ENCODE assay signal across 8 cellular contexts in the genomic region with DNA sequence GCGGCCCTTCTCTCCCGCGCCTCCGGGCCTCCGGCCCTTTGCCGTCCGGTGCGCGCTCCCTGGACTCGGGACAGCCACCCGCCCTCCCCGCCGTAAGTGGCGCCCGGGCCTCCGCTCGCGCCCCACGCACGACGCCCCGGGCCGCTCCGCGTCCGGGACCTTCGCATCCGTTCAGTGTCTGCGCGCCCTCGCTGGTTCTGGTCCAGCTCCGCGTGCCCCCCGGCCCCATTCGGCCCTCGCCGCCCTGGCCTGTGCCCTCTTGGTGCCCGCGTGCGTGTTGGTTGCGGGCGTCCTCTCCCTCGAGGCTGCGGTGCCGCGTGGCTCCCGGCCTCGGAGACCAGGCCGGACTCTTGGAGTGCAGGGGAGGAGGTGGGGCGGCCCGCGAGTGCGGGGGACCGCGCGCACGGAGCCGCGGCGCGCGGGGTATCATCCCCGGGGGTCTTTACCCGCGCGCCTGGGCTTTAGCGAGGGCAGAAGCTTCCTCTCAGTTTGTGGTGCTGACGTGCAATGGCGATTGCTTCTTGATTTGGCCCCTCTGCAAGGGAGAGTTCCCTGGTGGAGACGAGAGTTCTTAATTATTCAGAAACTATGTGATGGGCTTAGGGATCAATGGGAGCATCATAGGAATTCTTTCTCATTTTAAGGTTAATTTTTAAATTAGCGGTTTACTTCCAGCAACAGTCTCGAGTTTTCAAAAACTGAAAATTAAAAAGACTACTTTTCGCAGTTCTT. TPM values are rescaled to one million over a fixed set of nuclear protein-coding genes. Genes with fewer than 3 reads are reported as not detected.
DNase-seq lines count a peak whose midpoint lies in the region; ATAC-seq and TF ChIP-seq lines count a peak whose summit lies in the region.

No MANE protein-coding gene starts in this region.

- no peaks in the 10 kb centered on the region for H3K27me3 ChIP-seq in thoracic aorta (replicated peaks; ENCODE audit: insufficient read depth)

- H3K4me3 ChIP-seq in thoracic aorta, result peak overlapping the region; percentile 91

- no peak for TF ChIP-seq CTCF in brain (conservative IDR thresholded peaks at IDR 0.05)
- TF ChIP-seq CTCF in thoracic aorta (IDR thresholded peaks at IDR 0.05), result no peak

- H3K4me1 Mint-ChIP-seq in brain, result peaks cover 21% of the 10 kb centered on the region

- no peaks in the 10 kb centered on the region for H3K9me3 ChIP-seq in thoracic aorta

- peak overlapping the region in 4 of 5 experiments; percentile 92 to 98 (median 94) for H3K4me3 Mint-ChIP-seq in brain

- peaks cover 18 to 40% of the 10 kb centered on the region in 2 donors for H3K4me1 ChIP-seq in thoracic aorta (ENCODE audit: control insufficient read depth in 1 of 2, low read depth in 2 of 2)

- H3K27ac Mint-ChIP-seq in brain, result peak overlapping the region; percentile 82 to 91 (median 89)

- H3K9me3 Mint-ChIP-seq in brain, result no peaks in the 10 kb centered on the region

- DNase-seq in GM04504 (ENCODE audit: low read depth) (peak; percentile 0), HK-2 (ENCODE audit: unreplicated experiment) (peak; percentile 20), left lobe of liver (ENCODE audit: low spot score) (peak; percentile 49), thoracic aorta (ENCODE audit: low spot score) (no peak), NCI-H2081 treated with DMSO at 0.1 percent for 48 hours (lab: John Stamatoyannopoulos, UW) (no peak)
- DNase-seq in stimulated activated CD4-positive, alpha-beta T cell treated with anti-CD3 and anti-CD28 coated beads, Interleukin-2, amount 100 ng/mL, for 48 hours, result no peak
- no peak for DNase-seq in activated CD4-positive, CD25-positive, alpha-beta regulatory T cell (lab: John Stamatoyannopoulos, UW)

- ATAC-seq in left lobe of liver (peak; percentile 17), thoracic aorta (ENCODE audit: insufficient number of reproducible peaks, low FRiP score, low read depth) (no peak)

- peaks cover 22% of the 10 kb centered on the region for H3K27me3 Mint-ChIP-seq in brain

- H3K36me3 Mint-ChIP-seq in brain, result peaks cover 5% of the 10 kb centered on the region

- no peaks in the 10 kb centered on the region for H3K36me3 ChIP-seq in thoracic aorta

- peak overlapping the region in 1 of 2 donors; percentile 49 for H3K27ac ChIP-seq in thoracic aorta

RNA-seq across cellular contexts. Expression of a gene that starts 0.8 kb away (rescaled TPM):
- 20.0 TPM for polyA plus RNA-seq in brain (ENCODE audit: insufficient read depth, low read depth, low replicate concordance)
- 8.5 TPM for total RNA-seq in left lobe of liver
- total RNA-seq in thoracic aorta, result 10 to 100 TPM; 16.4 to 20.0 TPM

Comparison
In these comparisons a context has a peak if more than half of its experiments do, and no peak if none do; other contexts are left out.
1. DNase-seq: peak in GM04504 (single experiment), HK-2 (single experiment) and left lobe of liver (single experiment); none in thoracic aorta (single experiment), stimulated activated CD4-positive, alpha-beta T cell treated with anti-CD3 and anti-CD28 coated beads, Interleukin-2, amount 100 ng/mL, for 48 hours (0 of 2), activated CD4-positive, CD25-positive, alpha-beta regulatory T cell (0 of 4) and NCI-H2081 treated with DMSO at 0.1 percent for 48 hours (single experiment).